In the genomic region with DNA sequence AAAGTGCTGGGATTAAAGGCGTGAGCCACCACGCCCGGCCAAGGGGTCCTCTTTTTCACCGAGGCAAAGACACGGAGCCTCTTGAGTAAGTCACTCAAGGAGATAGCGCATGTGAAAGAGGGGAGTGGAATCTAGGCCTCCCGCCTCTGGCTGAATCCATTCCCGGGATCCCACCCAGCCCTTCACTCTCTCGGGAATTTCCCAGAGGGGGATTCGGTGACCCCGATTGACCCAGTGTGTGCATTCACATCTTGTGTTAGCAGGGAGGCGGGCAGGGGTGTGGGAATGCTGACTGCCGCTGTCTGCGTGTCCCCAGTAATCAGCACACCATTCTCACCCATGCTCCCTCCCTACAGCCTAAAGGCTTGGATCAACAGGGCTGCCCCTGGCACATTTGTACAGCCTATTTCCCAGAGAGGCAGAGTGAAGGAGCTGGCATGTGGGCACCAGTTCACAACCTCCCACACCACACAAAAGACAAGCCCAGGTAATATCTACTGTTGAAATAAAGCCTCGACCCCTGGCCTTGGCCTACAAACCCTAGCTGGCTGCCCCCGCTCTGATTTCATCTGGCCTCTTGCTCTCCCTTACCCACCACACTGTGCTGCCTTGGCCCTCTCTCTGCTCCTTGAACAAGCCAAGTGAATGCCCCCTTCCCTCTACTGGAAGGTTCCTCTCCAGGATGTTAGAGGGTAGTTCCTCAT, we compare ENCODE assay signal across 8 cellular contexts. TPM values are rescaled to one million over a fixed set of nuclear protein-coding genes. Genes with fewer than 3 reads are reported as not detected.
DNase-seq lines count a peak whose midpoint lies in the region; ATAC-seq and TF ChIP-seq lines count a peak whose summit lies in the region.
"Had no signal": no experiment of that assay in that cellular context is flagged by ENCODE, and none has a peak within 500 bp of the region (broad histone marks: within the 10 kb centered on the region; RNA-seq: fewer than 3 reads in every experiment).

No MANE protein-coding gene starts in this region.

- H3K4me2 ChIP-seq in neuronal stem cell (ENCODE audit: insufficient read depth, low read length, poor library complexity, severe bottlenecking), result no peak overlapping the region

- no peak overlapping the region for H3K9ac ChIP-seq in neuronal stem cell (ENCODE audit: low read depth, low read length, poor library complexity)

- H3K36me3 Mint-ChIP-seq in CD8-positive, alpha-beta T cell, result no peaks in the 10 kb centered on the region
- no peaks in the 10 kb centered on the region for H3K36me3 Mint-ChIP-seq in IgD-negative memory B cell

- intact Hi-C loops in CD8-positive, alpha-beta T cell (cut with DNase I, micrococcal nuclease), result loop anchor here (2.0 to 10.0 kb wide), 5 partner anchors 59 to 1371 kb away; a partner anchor contains a TSS

- ATAC-seq in CD8-positive, alpha-beta T cell, result no peak
- ATAC-seq in HG03159 (IDR thresholded peaks at IDR 0.05; ENCODE audit: unreplicated experiment), result no peak

- no peak overlapping the region for H2BK5ac ChIP-seq in neuronal stem cell (ENCODE audit: low read length)

- H3K23ac ChIP-seq in neuronal stem cell (ENCODE audit: low read depth, low read length, poor library complexity), result no peak overlapping the region

- no peak overlapping the region for H4K8ac ChIP-seq in neuronal stem cell (ENCODE audit: low read depth, low read length)

- peak overlapping the region; percentile 17 for H2BK15ac ChIP-seq in neuronal stem cell (ENCODE audit: low read length)

- peak overlapping the region; percentile 57 for H3K4me3 Mint-ChIP-seq in CD8-positive, alpha-beta T cell
- peak overlapping the region; percentile 50 to 73 (median 64) for H3K4me3 Mint-ChIP-seq in IgD-negative memory B cell

- peak overlapping the region; percentile 72 for H2AK5ac ChIP-seq in neuronal stem cell (ENCODE audit: low read depth, low read length)

- H3K9me3 Mint-ChIP-seq in CD8-positive, alpha-beta T cell, result no peaks in the 10 kb centered on the region
- H3K9me3 Mint-ChIP-seq in IgD-negative memory B cell, result no peaks in the 10 kb centered on the region

- DNase-seq in CD8-positive, alpha-beta T cell, result no peak
- DNase-seq in cerebellar cortex (ENCODE audit: low spot score), result peak; percentile 38
- DNase-seq in neuronal stem cell (ENCODE audit: low spot score), result no peak
- DNase-seq in activated effector memory CD4-positive, alpha-beta T cell treated with Interleukin-2 at 50 U/mL for 16 hours, result no peak
- no peak for DNase-seq in foreskin fibroblast

- H3K27me3 ChIP-seq in CD8-positive, alpha-beta T cell (ENCODE audit: insufficient read depth, low read length), result no peaks in the 10 kb centered on the region
- H3K27me3 ChIP-seq in neuronal stem cell (ENCODE audit: control insufficient read depth in 3 of 3, insufficient read depth in 3 of 3, low read depth in 1 of 3, low read length in 3 of 3), result peaks cover 16 to 62% (median 29%) of the 10 kb centered on the region in 3 experiments

- no peak overlapping the region for H2AFZ ChIP-seq in neuronal stem cell (ENCODE audit: low read length)

- H2BK12ac ChIP-seq in neuronal stem cell (ENCODE audit: low read length), result peak overlapping the region; percentile 35

- H3K4me1 Mint-ChIP-seq in CD8-positive, alpha-beta T cell (ENCODE audit: low read depth), result peaks cover 48% of the 10 kb centered on the region
- H3K4me1 Mint-ChIP-seq in IgD-negative memory B cell, result peaks cover 30 to 39% (median 37%) of the 10 kb centered on the region in 3 donors

- H3K4me1 ChIP-seq in CD8-positive, alpha-beta T cell (ENCODE audit: insufficient read depth, low read length), result peaks cover 25% of the 10 kb centered on the region
- H3K4me1 ChIP-seq in neuronal stem cell (ENCODE audit: control insufficient read depth in 2 of 2, insufficient read depth in 1 of 2, low read depth in 1 of 2, low read length in 2 of 2), result peaks cover 3 to 12% of the 10 kb centered on the region in 2 donors

- H3K9me3 ChIP-seq in CD8-positive, alpha-beta T cell (ENCODE audit: low read length), result no peaks in the 10 kb centered on the region
- no peaks in the 10 kb centered on the region for H3K9me3 ChIP-seq in neuronal stem cell (replicated peaks in 1 of 2; ENCODE audit: control insufficient read depth in 2 of 2, insufficient read depth in 1 of 2, low read depth in 1 of 2, low read length in 2 of 2)

- no peak overlapping the region for H3K27ac ChIP-seq in CD8-positive, alpha-beta T cell (ENCODE audit: low read depth, low read length)
- H3K27ac ChIP-seq in neuronal stem cell (replicated peaks; ENCODE audit: low read length), result peak overlapping the region; percentile 26
- H3K27ac ChIP-seq: cardiac muscle cell had no signal

- no peak overlapping the region for H3K4me3 ChIP-seq in CD8-positive, alpha-beta T cell (ENCODE audit: low read depth, low read length)
- H3K4me3 ChIP-seq in neuronal stem cell (ENCODE audit: low read length in 2 of 2), result no peak overlapping the region
- H3K4me3 ChIP-seq in foreskin fibroblast (ENCODE audit: low read depth in 1 of 2, low read length in 2 of 2), result no peak overlapping the region

- peak overlapping the region; percentile 55 for H3K27ac Mint-ChIP-seq in CD8-positive, alpha-beta T cell
- peak overlapping the region in 2 of 3 donors; percentile 49 to 88 for H3K27ac Mint-ChIP-seq in IgD-negative memory B cell

- CTCF ChIA-PET in CD8-positive, alpha-beta T cell (lab: Charles Lee), result interaction anchor here (0.7 to 2.5 kb wide), 19 partner anchors 10 to 196 kb away, joined by 3 to 21 read pairs (median 5); a partner anchor contains a TSS

- H2BK120ac ChIP-seq in neuronal stem cell (ENCODE audit: low read depth, low read length), result no peak overlapping the region

- peak overlapping the region; percentile 49 for H3K18ac ChIP-seq in neuronal stem cell (ENCODE audit: low read length)

- H3K36me3 ChIP-seq in CD8-positive, alpha-beta T cell (ENCODE audit: insufficient read depth, low read length), result no peaks in the 10 kb centered on the region
- H3K36me3 ChIP-seq in neuronal stem cell (replicated peaks in 1 of 2; ENCODE audit: control insufficient read depth in 2 of 2, insufficient read depth in 2 of 2, low read length in 2 of 2), result no peaks in the 10 kb centered on the region
- H3K36me3 ChIP-seq: cardiac muscle cell had no signal

- no peak for TF ChIP-seq CTCF in CD8-positive, alpha-beta T cell (IDR thresholded peaks at IDR 0.05)
- TF ChIP-seq CTCF in foreskin fibroblast (IDR thresholded peaks at IDR 0.05; ENCODE audit: low read depth, low read length), result no peak

- H3K4ac ChIP-seq in neuronal stem cell (ENCODE audit: low read length), result no peak overlapping the region

- POLR2A ChIA-PET in CD8-positive, alpha-beta T cell (lab: Charles Lee), result interaction anchor here (1.4 to 2.4 kb wide), 2 partner anchors 71 to 150 kb away, joined by 5 to 15 read pairs; a partner anchor contains a TSS

- no peaks in the 10 kb centered on the region for H3K79me1 ChIP-seq in neuronal stem cell (ENCODE audit: low read depth, low read length)

- H3K27me3 Mint-ChIP-seq in CD8-positive, alpha-beta T cell (ENCODE audit: low read depth), result no peaks in the 10 kb centered on the region
- peaks cover 9% of the 10 kb centered on the region for H3K27me3 Mint-ChIP-seq in IgD-negative memory B cell

- peak overlapping the region; percentile 10 for H3K14ac ChIP-seq in neuronal stem cell (ENCODE audit: low read length)

- WGBS in neuronal stem cell (ENCODE audit: extremely low coverage in 2 of 2, insufficient read length in 2 of 2, insufficient replicate concordance in 1 of 2), 2 donors, result no CpG with 5 or more reads among the region's 16 CpGs

- no peak overlapping the region for H4K91ac ChIP-seq in neuronal stem cell (ENCODE audit: low read depth, low read length, poor library complexity)

RNA-seq across cellular contexts. Expression of a gene that starts 1.3 kb away (rescaled TPM):
- total RNA-seq in CD8-positive, alpha-beta T cell, result under 1 TPM; 0.44 to 0.81 TPM
- 0.03 TPM for polyA plus RNA-seq in IgD-negative memory B cell
- 1.4 TPM for polyA plus RNA-seq in neuronal stem cell (2013, experiment 1 of 2)
- 1.3 TPM for polyA plus RNA-seq in neuronal stem cell (2013, experiment 2 of 2)
